ENCODE assay signal across 2 cellular contexts in the genomic region with DNA sequence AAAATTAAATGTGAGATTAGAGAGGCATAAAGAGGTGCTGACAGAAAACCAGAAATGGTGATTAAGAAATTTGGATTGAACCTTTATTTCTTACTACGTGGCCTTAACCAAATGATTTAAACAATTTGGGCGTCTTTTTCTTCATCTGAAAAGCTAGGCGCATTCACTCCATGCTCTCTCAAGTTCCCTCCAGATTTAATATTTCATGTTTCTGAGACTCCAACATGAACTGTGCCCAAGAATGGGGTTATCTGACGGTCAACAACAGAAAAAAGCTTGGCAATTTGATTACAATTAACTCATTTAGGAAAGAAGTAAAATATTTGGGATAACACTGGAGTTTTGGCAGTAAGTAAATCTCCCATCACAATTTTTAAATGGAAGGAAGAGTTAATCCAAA.
TF ChIP-seq lines count a peak whose summit lies in the region.

No MANE protein-coding gene starts in this region.

TF ChIP-seq in liver, 16 proteins besides CTCF, POLR2A, EP300 and RAD21 (continued from another document):
- TF ChIP-seq, protein P1, sequence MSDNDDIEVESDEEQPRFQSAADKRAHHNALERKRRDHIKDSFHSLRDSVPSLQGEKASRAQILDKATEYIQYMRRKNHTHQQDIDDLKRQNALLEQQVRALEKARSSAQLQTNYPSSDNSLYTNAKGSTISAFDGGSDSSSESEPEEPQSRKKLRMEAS (IDR thresholded peaks at IDR 0.05), result no peak
- TF ChIP-seq RXRA (IDR thresholded peaks at IDR 0.05) (no peak), EGR1 (IDR thresholded peaks at IDR 0.05; ENCODE audit: low read depth in 2 of 2) (no peak), SP1 (IDR thresholded peaks at IDR 0.05) (no peak), HNF4G (IDR thresholded peaks at IDR 0.05) (no peak), JUND (IDR thresholded peaks at IDR 0.05) (no peak), TAF1 (conservative IDR thresholded peaks at IDR 0.05) (no peak), FOXA2 (IDR thresholded peaks at IDR 0.05) (no peak), GABPA (IDR thresholded peaks at IDR 0.05 in 1 of 2, conservative IDR thresholded peaks at IDR 0.05 in 1 of 2) (no peak), YY1 (IDR thresholded peaks at IDR 0.05) (no peak), NR2F2 (IDR thresholded peaks at IDR 0.05) (no peak), FOXA1 (IDR thresholded peaks at IDR 0.05) (no peak)
- TF ChIP-seq, protein P2, sequence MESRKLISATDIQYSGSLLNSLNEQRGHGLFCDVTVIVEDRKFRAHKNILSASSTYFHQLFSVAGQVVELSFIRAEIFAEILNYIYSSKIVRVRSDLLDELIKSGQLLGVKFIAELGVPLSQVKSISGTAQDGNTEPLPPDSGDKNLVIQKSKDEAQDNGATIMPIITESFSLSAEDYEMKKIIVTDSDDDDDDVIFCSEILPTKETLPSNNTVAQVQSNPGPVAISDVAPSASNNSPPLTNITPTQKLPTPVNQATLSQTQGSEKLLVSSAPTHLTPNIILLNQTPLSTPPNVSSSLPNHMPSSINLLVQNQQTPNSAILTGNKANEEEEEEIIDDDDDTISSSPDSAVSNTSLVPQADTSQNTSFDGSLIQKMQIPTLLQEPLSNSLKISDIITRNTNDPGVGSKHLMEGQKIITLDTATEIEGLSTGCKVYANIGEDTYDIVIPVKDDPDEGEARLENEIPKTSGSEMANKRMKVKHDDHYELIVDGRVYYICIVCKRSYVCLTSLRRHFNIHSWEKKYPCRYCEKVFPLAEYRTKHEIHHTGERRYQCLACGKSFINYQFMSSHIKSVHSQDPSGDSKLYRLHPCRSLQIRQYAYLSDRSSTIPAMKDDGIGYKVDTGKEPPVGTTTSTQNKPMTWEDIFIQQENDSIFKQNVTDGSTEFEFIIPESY (IDR thresholded peaks at IDR 0.05), result no peak
- TF ChIP-seq, protein P3, sequence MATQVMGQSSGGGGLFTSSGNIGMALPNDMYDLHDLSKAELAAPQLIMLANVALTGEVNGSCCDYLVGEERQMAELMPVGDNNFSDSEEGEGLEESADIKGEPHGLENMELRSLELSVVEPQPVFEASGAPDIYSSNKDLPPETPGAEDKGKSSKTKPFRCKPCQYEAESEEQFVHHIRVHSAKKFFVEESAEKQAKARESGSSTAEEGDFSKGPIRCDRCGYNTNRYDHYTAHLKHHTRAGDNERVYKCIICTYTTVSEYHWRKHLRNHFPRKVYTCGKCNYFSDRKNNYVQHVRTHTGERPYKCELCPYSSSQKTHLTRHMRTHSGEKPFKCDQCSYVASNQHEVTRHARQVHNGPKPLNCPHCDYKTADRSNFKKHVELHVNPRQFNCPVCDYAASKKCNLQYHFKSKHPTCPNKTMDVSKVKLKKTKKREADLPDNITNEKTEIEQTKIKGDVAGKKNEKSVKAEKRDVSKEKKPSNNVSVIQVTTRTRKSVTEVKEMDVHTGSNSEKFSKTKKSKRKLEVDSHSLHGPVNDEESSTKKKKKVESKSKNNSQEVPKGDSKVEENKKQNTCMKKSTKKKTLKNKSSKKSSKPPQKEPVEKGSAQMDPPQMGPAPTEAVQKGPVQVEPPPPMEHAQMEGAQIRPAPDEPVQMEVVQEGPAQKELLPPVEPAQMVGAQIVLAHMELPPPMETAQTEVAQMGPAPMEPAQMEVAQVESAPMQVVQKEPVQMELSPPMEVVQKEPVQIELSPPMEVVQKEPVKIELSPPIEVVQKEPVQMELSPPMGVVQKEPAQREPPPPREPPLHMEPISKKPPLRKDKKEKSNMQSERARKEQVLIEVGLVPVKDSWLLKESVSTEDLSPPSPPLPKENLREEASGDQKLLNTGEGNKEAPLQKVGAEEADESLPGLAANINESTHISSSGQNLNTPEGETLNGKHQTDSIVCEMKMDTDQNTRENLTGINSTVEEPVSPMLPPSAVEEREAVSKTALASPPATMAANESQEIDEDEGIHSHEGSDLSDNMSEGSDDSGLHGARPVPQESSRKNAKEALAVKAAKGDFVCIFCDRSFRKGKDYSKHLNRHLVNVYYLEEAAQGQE (IDR thresholded peaks at IDR 0.05), result no peak

TF ChIP-seq in HepG2, 621 proteins besides CTCF, POLR2A, EP300 and RAD21 (continued from another document):
- TF ChIP-seq, protein P4, sequence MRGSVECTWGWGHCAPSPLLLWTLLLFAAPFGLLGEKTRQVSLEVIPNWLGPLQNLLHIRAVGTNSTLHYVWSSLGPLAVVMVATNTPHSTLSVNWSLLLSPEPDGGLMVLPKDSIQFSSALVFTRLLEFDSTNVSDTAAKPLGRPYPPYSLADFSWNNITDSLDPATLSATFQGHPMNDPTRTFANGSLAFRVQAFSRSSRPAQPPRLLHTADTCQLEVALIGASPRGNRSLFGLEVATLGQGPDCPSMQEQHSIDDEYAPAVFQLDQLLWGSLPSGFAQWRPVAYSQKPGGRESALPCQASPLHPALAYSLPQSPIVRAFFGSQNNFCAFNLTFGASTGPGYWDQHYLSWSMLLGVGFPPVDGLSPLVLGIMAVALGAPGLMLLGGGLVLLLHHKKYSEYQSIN (CRISPR knock-in tag; IDR thresholded peaks at IDR 0.05; ENCODE audit: borderline replicate concordance), result no peak
- no peak for TF ChIP-seq PHF5A (CRISPR knock-in tag; IDR thresholded peaks at IDR 0.05; ENCODE audit: low read depth, unreplicated experiment)
- TF ChIP-seq TCF7 (IDR thresholded peaks at IDR 0.05; ENCODE audit: low read depth), result no peak
- TF ChIP-seq KAT2B (IDR thresholded peaks at IDR 0.05; ENCODE audit: borderline replicate concordance, low read depth, low read length), result no peak
- TF ChIP-seq SKI (IDR thresholded peaks at IDR 0.05; ENCODE audit: partially characterized antibody), result no peak
- TF ChIP-seq FLYWCH1 (CRISPR knock-in tag; IDR thresholded peaks at IDR 0.05), result no peak
- no peak for TF ChIP-seq ZNF775 (CRISPR knock-in tag; IDR thresholded peaks at IDR 0.05; ENCODE audit: borderline replicate concordance)
